ENCODE assay signal across 8 cellular contexts in genomic region chr3:143001369-143002082, GRCh38. TPM values are rescaled to one million over a fixed set of nuclear protein-coding genes. Genes with fewer than 3 reads are reported as not detected.
DNase-seq lines count a peak whose midpoint lies in the region; ATAC-seq and TF ChIP-seq lines count a peak whose summit lies in the region.

Gene U2SURP, plus strand, starts transcription at chr3:143001570. Its CDS starts 59 bp downstream, at chr3:143001629.

- no peak for TF ChIP-seq EP300 in gastroesophageal sphincter (IDR thresholded peaks at IDR 0.05)

- H3K4me1 ChIP-seq in gastroesophageal sphincter = peaks cover 3 to 75% (median 14%) of the 10 kb centered on the region in 3 donors

- peaks cover 62% of the 10 kb centered on the region for H3K4me1 Mint-ChIP-seq in HFFc6 (ENCODE audit: low read depth)
- peaks cover 38% of the 10 kb centered on the region for H3K4me1 Mint-ChIP-seq in activated naive CD4-positive, alpha-beta T cell treated with anti-CD3 and anti-CD28 coated beads, Interleukin-2, amount 10 ng/mL, durations not matched to agents 7 days and 5 days

- no peaks in the 10 kb centered on the region for H3K9me3 Mint-ChIP-seq in HFFc6
- no peaks in the 10 kb centered on the region for H3K9me3 Mint-ChIP-seq in activated naive CD4-positive, alpha-beta T cell treated with anti-CD3 and anti-CD28 coated beads, Interleukin-2, amount 10 ng/mL, durations not matched to agents 7 days and 5 days

- H3K9me3 ChIP-seq in SK-N-MC (ENCODE audit: low read depth, low read length) (no peaks in the 10 kb centered on the region), gastroesophageal sphincter (no peaks in the 10 kb centered on the region)

- H3K27ac ChIP-seq in SK-N-MC (peak within 1 kb of the TSS; percentile 87), gastroesophageal sphincter (peak within 1 kb of the TSS; percentile 81 to 95 (median 92))

- peak; percentile 88 for TF ChIP-seq POLR2A in NB4 (IDR thresholded peaks at IDR 0.05; ENCODE audit: extremely low read depth, insufficient read length)
- TF ChIP-seq POLR2A in gastroesophageal sphincter (IDR thresholded peaks at IDR 0.05) = peak; percentile 45 to 57

- ATAC-seq in gastroesophageal sphincter = peak; percentile 97

- peak within 1 kb of the TSS; percentile 99 for H3K4me3 Mint-ChIP-seq in HFFc6
- peak within 1 kb of the TSS; percentile 87 for H3K4me3 Mint-ChIP-seq in activated naive CD4-positive, alpha-beta T cell treated with anti-CD3 and anti-CD28 coated beads, Interleukin-2, amount 10 ng/mL, durations not matched to agents 7 days and 5 days

- H3K27me3 ChIP-seq in gastroesophageal sphincter = no peaks in the 10 kb centered on the region

- CTCF ChIA-PET in activated naive CD4-positive, alpha-beta T cell treated with anti-CD3 and anti-CD28 coated beads, Interleukin-2, amount 10 ng/mL, durations not matched to agents 7 days and 5 days (lab: Charles Lee) = interaction anchor here (1.4 to 2.3 kb wide), 2 partner anchors 37 to 39 kb away, joined by 6 to 8 read pairs; no protein-coding TSS in a partner anchor

- H3K4me3 ChIP-seq in NB4 (ENCODE audit: low read depth, low read length) (peak within 1 kb of the TSS; percentile 95), SK-N-MC (peak within 1 kb of the TSS; percentile 87), gastroesophageal sphincter (peak within 1 kb of the TSS; percentile 75 to 85)

- H3K9ac ChIP-seq in SK-N-MC (ENCODE audit: insufficient read length) = peak within 1 kb of the TSS; percentile 95

- H3K27ac Mint-ChIP-seq in HFFc6 = peak within 1 kb of the TSS; percentile 99
- peak within 1 kb of the TSS; percentile 98 for H3K27ac Mint-ChIP-seq in activated naive CD4-positive, alpha-beta T cell treated with anti-CD3 and anti-CD28 coated beads, Interleukin-2, amount 10 ng/mL, durations not matched to agents 7 days and 5 days

- no peak for TF ChIP-seq CTCF in HFFc6 (IDR thresholded peaks at IDR 0.05)
- no peak for TF ChIP-seq CTCF in NB4 (IDR thresholded peaks at IDR 0.05; ENCODE audit: low read depth, low read length)
- TF ChIP-seq CTCF in gastroesophageal sphincter (IDR thresholded peaks at IDR 0.05) = peak in 3 of 4 experiments; percentile 16 to 54 (median 45)

- H3K36me3 Mint-ChIP-seq in HFFc6 (ENCODE audit: low read depth) = peaks cover 10% of the 10 kb centered on the region
- peaks cover 8% of the 10 kb centered on the region for H3K36me3 Mint-ChIP-seq in activated naive CD4-positive, alpha-beta T cell treated with anti-CD3 and anti-CD28 coated beads, Interleukin-2, amount 10 ng/mL, durations not matched to agents 7 days and 5 days

- DNase-seq in GM04503 (ENCODE audit: low read depth) (peak; percentile 97), HFFc6 (peak; percentile 99), NB4 (ENCODE audit: low read depth) (peak; percentile 97), SK-N-MC (ENCODE audit: low read depth, low spot score) (peak; percentile 94), non-pigmented ciliary epithelial cell (ENCODE audit: low read depth) (peak; percentile 92), superior temporal gyrus (ENCODE audit: extremely low spot score) (peak; percentile 99)
- peak; percentile 95 for DNase-seq in activated naive CD4-positive, alpha-beta T cell treated with anti-CD3 and anti-CD28 coated beads, Interleukin-2, amount 10 ng/mL, durations not matched to agents 7 days and 5 days

- 0% methylated on average over 4 of the region's 55 CpGs for WGBS in gastroesophageal sphincter (ENCODE audit: low coverage in 1 of 2), 2 donors

- H3K36me3 ChIP-seq in SK-N-MC (ENCODE audit: insufficient read depth, low read length) (peaks cover 8% of the 10 kb centered on the region; the same call in 1 of the 2 replicates), gastroesophageal sphincter (no peaks in the 10 kb centered on the region)

- H3K27me3 Mint-ChIP-seq in HFFc6 (ENCODE audit: insufficient read depth) = peaks cover 2% of the 10 kb centered on the region
- H3K27me3 Mint-ChIP-seq in activated naive CD4-positive, alpha-beta T cell treated with anti-CD3 and anti-CD28 coated beads, Interleukin-2, amount 10 ng/mL, durations not matched to agents 7 days and 5 days = peaks cover 5% of the 10 kb centered on the region

RNA-seq across cellular contexts. Expression of gene U2SURP, which starts in this region (rescaled TPM):
- total RNA-seq in HFFc6 (2021; fragmentation: NEBNext Ultra II Directional; extraction: Animal tissue kit (Norgen Biotek cat#: 25700)) = 10 to 100 TPM; 55.3 to 71.4 (median 67.1) TPM
- 100 to 1,000 TPM in 1 of 4 donors, 10 to 100 TPM in 3; 40.5 to 111 (median 60.4) TPM for total RNA-seq in gastroesophageal sphincter

Comparison
In these comparisons a context has a peak if more than half of its experiments do, and no peak if none do; other contexts are left out.
1. Peak in every context shown above with its lines: DNase-seq, ATAC-seq, H3K4me3 ChIP-seq and H3K27ac ChIP-seq.
2. CTCF ChIP-seq: peak in gastroesophageal sphincter (3 of 4); none in HFFc6 (single experiment) and NB4 (single experiment).